In genomic region chr15:74786659-74787165, GRCh38 we compare ENCODE assay signal across 8 cellular contexts. TPM values are rescaled to one million over a fixed set of nuclear protein-coding genes. Genes with fewer than 3 reads are reported as not detected.
DNase-seq lines count a peak whose midpoint lies in the region; ATAC-seq and TF ChIP-seq lines count a peak whose summit lies in the region.
"Had no signal": no experiment of that assay in that cellular context is flagged by ENCODE, and none has a peak within 500 bp of the region (broad histone marks: within the 10 kb centered on the region; RNA-seq: fewer than 3 reads in every experiment).

No MANE protein-coding gene starts in this region.

- no peak overlapping the region for H3K9ac ChIP-seq in GM23248

- peak; percentile 4 to 35 (median 16) for ATAC-seq in heart left ventricle
- ATAC-seq in stimulated activated naive CD8-positive, alpha-beta T cell treated with anti-CD3 and anti-CD28 coated beads, Interleukin-15, Interleukin-2, amounts not matched to agents 100 U/mL and 50 U/mL, for 24 hours = no peak

- H3K4me3 ChIP-seq in GM23248 (no peak overlapping the region), heart left ventricle (peak overlapping the region in 6 of 12 donors; percentile 1 to 72 (median 6))

- TF ChIP-seq POLR2A in heart left ventricle (IDR thresholded peaks at IDR 0.05) = no peak

- WGBS in GM23248 (ENCODE audit: low coverage in 1 of 2, low lambda C conversion rate in 2 of 2, missing lambda C conversion rate in 2 of 2), 2 experiments = 24 to 31% methylated on average over 3 to 6 of the region's 6 CpGs
- WGBS in heart left ventricle, 4 donors = 19 to 44% (median 24%) methylated on average over 1 to 6 of the region's 6 CpGs

- H3K4me2 ChIP-seq in GM23248 (ENCODE audit: unreplicated experiment) = no peak overlapping the region

- no peaks in the 10 kb centered on the region; the same call in 1 of the 2 replicates for H4K20me1 ChIP-seq in GM23248 (ENCODE audit: insufficient read depth)

- H3K9me2 ChIP-seq in GM23248 (ENCODE audit: insufficient read depth) = no peaks in the 10 kb centered on the region

- in situ Hi-C loops in GM23248 (cut with MboI) = no loop called here

- H2AFZ ChIP-seq in GM23248 = no peak overlapping the region

- intact Hi-C loops in heart left ventricle (cut with DNase I) = no loop called here

- H3K9me3 ChIP-seq in GM23248 (ENCODE audit: low read depth) (no peaks in the 10 kb centered on the region), heart left ventricle (no peaks in the 10 kb centered on the region)

- peaks cover 6% of the 10 kb centered on the region; the same call in 1 of the 2 replicates for H3F3A ChIP-seq in GM23248 (ENCODE audit: insufficient read depth)

- peaks cover 38% of the 10 kb centered on the region for H3K4me1 ChIP-seq in GM23248 (ENCODE audit: insufficient read depth)
- H3K4me1 ChIP-seq in heart left ventricle = peaks cover 52 to 94% (median 90%) of the 10 kb centered on the region in 12 donors

- H3K36me3 ChIP-seq in GM23248 (ENCODE audit: low read depth) (no peaks in the 10 kb centered on the region), heart left ventricle (peaks cover 0 to 7% (median 0%) of the 10 kb centered on the region in 9 donors)

- DNase-seq in GM23248 = peak; percentile 32
- peak; percentile 52 for DNase-seq in UCSD-AML1 (lab: John Stamatoyannopoulos, UW; ENCODE audit: unreplicated experiment)
- peak in 3 of 5 donors; percentile 65 to 77 (median 72) for DNase-seq in heart left ventricle
- DNase-seq in stimulated activated naive CD8-positive, alpha-beta T cell treated with anti-CD3 and anti-CD28 coated beads, Interleukin-15, Interleukin-2, amounts not matched to agents 100 U/mL and 50 U/mL, for 24 hours = peak; percentile 36
- no peak for DNase-seq in HT-29 (ENCODE audit: low spot score)
- DNase-seq in NCI-H510A treated with DMSO at 0.1 percent for 48 hours (lab: John Stamatoyannopoulos, UW) = no peak
- DNase-seq in NCI-H526 treated with DMSO at 0.1 percent for 48 hours (lab: John Stamatoyannopoulos, UW) = no peak
- DNase-seq: T1000 had no signal

- TF ChIP-seq CTCF in heart left ventricle (IDR thresholded peaks at IDR 0.05) = no peak

- H3K79me2 ChIP-seq in GM23248 (ENCODE audit: insufficient read depth) = peaks cover 93% of the 10 kb centered on the region

- H3K27me3 ChIP-seq in GM23248 (replicated peaks; ENCODE audit: insufficient read depth) (no peaks in the 10 kb centered on the region), heart left ventricle (no peaks in the 10 kb centered on the region)

- H3K27ac ChIP-seq in GM23248 (no peak overlapping the region), heart left ventricle (peak overlapping the region; percentile 42 to 97 (median 86))

RNA-seq across cellular contexts. Expression of gene CSK, which starts 4.8 kb away (rescaled TPM):
- total RNA-seq in GM23248 (2014; rRNA removed; shearing (Covaris generic)) = 18.0 and 21.0 TPM in 2 replicates
- polyA plus RNA-seq in GM23248 (2016; fragmentation: Nextera tagmentation; extraction: Ambion mirVana) (11.0 and 12.0 TPM in 2 replicates), heart left ventricle (10 to 100 TPM; 23.9 to 24.7 TPM)
- 10 to 100 TPM; 19.1 to 66.7 (median 28.4) TPM for total RNA-seq in heart left ventricle
- total RNA-seq in HT-29 (2014; rRNA removed; shearing (Covaris generic)) = 54.7 and 60.2 TPM in 2 replicates

RNA-seq across cellular contexts. Expression of gene LMAN1L, which starts 25.9 kb away (rescaled TPM):
- not detected in 2 replicates for total RNA-seq in GM23248 (2014; rRNA removed; shearing (Covaris generic))
- not detected in 2 replicates for polyA plus RNA-seq in GM23248 (2016; fragmentation: Nextera tagmentation; extraction: Ambion mirVana)
- 10 to 100 TPM in 2 of 9 donors, 1 to 10 TPM in 5, under 1 TPM in 2; 0.19 to 16.3 (median 7.8) TPM for total RNA-seq in heart left ventricle
- 1 to 10 TPM in 1 of 2 donors, not detected in 1; 5.8 TPM for polyA plus RNA-seq in heart left ventricle
- not detected in 2 replicates for total RNA-seq in HT-29 (2014; rRNA removed; shearing (Covaris generic))

RNA-seq across cellular contexts. Expression of gene CYP1A2, which starts 38.1 kb away (rescaled TPM):
- not detected in 2 replicates for total RNA-seq in GM23248 (2014; rRNA removed; shearing (Covaris generic))
- not detected in 2 replicates for polyA plus RNA-seq in GM23248 (2016; fragmentation: Nextera tagmentation; extraction: Ambion mirVana)
- not detected for total RNA-seq in heart left ventricle
- not detected for polyA plus RNA-seq in heart left ventricle
- not detected in 2 replicates for total RNA-seq in HT-29 (2014; rRNA removed; shearing (Covaris generic))

RNA-seq across cellular contexts. Expression of gene CPLX3, which starts 39.7 kb away (rescaled TPM):
- total RNA-seq in GM23248 (2014; rRNA removed; shearing (Covaris generic)) = not detected in 2 replicates
- not detected in 2 replicates for polyA plus RNA-seq in GM23248 (2016; fragmentation: Nextera tagmentation; extraction: Ambion mirVana)
- total RNA-seq in heart left ventricle = 1 to 10 TPM in 5 of 9 donors, under 1 TPM in 1, not detected in 3; 0.14 to 3.3 (median 2.0) TPM
- polyA plus RNA-seq in heart left ventricle = 1 to 10 TPM in 1 of 2 donors, under 1 TPM in 1; 0.06 to 1.5 TPM
- total RNA-seq in HT-29 (2014; rRNA removed; shearing (Covaris generic)) = 0.13 and 0.25 TPM in 2 replicates

RNA-seq across cellular contexts. Expression of gene ULK3, which starts 56.2 kb away (rescaled TPM):
- total RNA-seq in GM23248 (2014; rRNA removed; shearing (Covaris generic)) = 29.1 and 30.3 TPM in 2 replicates
- 14.0 and 14.6 TPM in 2 replicates for polyA plus RNA-seq in GM23248 (2016; fragmentation: Nextera tagmentation; extraction: Ambion mirVana)
- total RNA-seq in heart left ventricle = 10 to 100 TPM; 22.6 to 39.3 (median 29.5) TPM
- 10 to 100 TPM; 28.0 to 29.3 TPM for polyA plus RNA-seq in heart left ventricle
- total RNA-seq in HT-29 (2014; rRNA removed; shearing (Covaris generic)) = 96.4 and 97.0 TPM in 2 replicates

Comparison
In these comparisons a context has a peak if more than half of its experiments do, and no peak if none do; other contexts are left out.
1. DNase-seq: peak in GM23248 (single experiment), UCSD-AML1 (single experiment), heart left ventricle (3 of 5) and stimulated activated naive CD8-positive, alpha-beta T cell treated with anti-CD3 and anti-CD28 coated beads, Interleukin-15, Interleukin-2, amounts not matched to agents 100 U/mL and 50 U/mL, for 24 hours (single experiment); none in HT-29 (single experiment), NCI-H510A treated with DMSO at 0.1 percent for 48 hours (single experiment) and NCI-H526 treated with DMSO at 0.1 percent for 48 hours (single experiment).